In genomic region chr20:33539129-33539528, GRCh38 we compare ENCODE assay signal across 20 cellular contexts. TPM values are rescaled to one million over a fixed set of nuclear protein-coding genes. Genes with fewer than 3 reads are reported as not detected.
DNase-seq lines count a peak whose midpoint lies in the region; ATAC-seq, FAIRE-seq and TF ChIP-seq lines count a peak whose summit lies in the region.
"Had no signal": no experiment of that assay in that cellular context is flagged by ENCODE, and none has a peak within 500 bp of the region (broad histone marks: within the 10 kb centered on the region; RNA-seq: fewer than 3 reads in every experiment).

No MANE protein-coding gene starts in this region.

- H3K9me3 ChIP-seq in cardiac muscle cell (ENCODE audit: low read depth) (no peaks in the 10 kb centered on the region), heart right ventricle (no peaks in the 10 kb centered on the region), astrocyte (ENCODE audit: insufficient read depth, low read depth, low read length) (no peaks in the 10 kb centered on the region), heart left ventricle (no peaks in the 10 kb centered on the region)
- H3K9me3 ChIP-seq: neutrophil, upper lobe of left lung had no signal

- H3K27ac ChIP-seq in cardiac muscle cell (peak overlapping the region; percentile 81), heart right ventricle (peak overlapping the region in 1 of 10 donors; percentile 33), astrocyte (ENCODE audit: low read depth, low read length) (no peak overlapping the region), heart left ventricle (peak overlapping the region in 1 of 12 donors; percentile 6)
- H3K27ac ChIP-seq: neutrophil, upper lobe of left lung had no signal

- DNase-seq in cardiac muscle cell (ENCODE audit: low read depth in 1 of 2, low spot score in 1 of 2) (peak in 1 of 2 donors; percentile 17), heart right ventricle (no peak), astrocyte (ENCODE audit: low read depth) (peak; percentile 10), left kidney (ENCODE audit: low read depth, low spot score) (peak; percentile 48), germinal center (ENCODE audit: low spot score) (no peak), heart left ventricle (no peak)
- no peak for DNase-seq in activated CD4-positive, alpha-beta T cell treated with anti-CD3 and anti-CD28 coated beads for 48 hours
- DNase-seq: activated CD8-positive, alpha-beta memory T cell treated with anti-CD3 and anti-CD28 coated beads, Interleukin-2, amount 10 ng/mL, durations not matched to agents 7 days and 5 days; activated naive CD8-positive, alpha-beta T cell treated with anti-CD3 and anti-CD28 coated beads, Interleukin-2, amount 10 ng/mL, durations not matched to agents 7 days and 5 days; DMS79 treated with DMSO at 0.1 percent for 48 hours; NCI-H1092; NCI-H524 treated with DMSO at 0.1 percent for 48 hours; Right ventricle myocardium superior; upper lobe of left lung had no signal

- no peak overlapping the region for H3K9ac ChIP-seq in astrocyte (ENCODE audit: low read length)

- H3K36me3 Mint-ChIP-seq in astrocyte (ENCODE audit: low read depth, unreplicated experiment): peaks cover 4% of the 10 kb centered on the region

- no peak for TF ChIP-seq POLR2A in heart left ventricle (IDR thresholded peaks at IDR 0.05)

- H3K27me3 Mint-ChIP-seq in astrocyte (ENCODE audit: low read depth, unreplicated experiment): no peaks in the 10 kb centered on the region
- H3K27me3 Mint-ChIP-seq: activated CD8-positive, alpha-beta memory T cell treated with anti-CD3 and anti-CD28 coated beads, Interleukin-2, amount 10 ng/mL, durations not matched to agents 7 days and 5 days; activated naive CD8-positive, alpha-beta T cell treated with anti-CD3 and anti-CD28 coated beads, Interleukin-2, amount 10 ng/mL, durations not matched to agents 7 days and 5 days; dendritic cell treated with granulocyte-macrophage colony-stimulating factor and Interleukin-4, amounts not matched to agents 40 ng/mL and 50 ng/mL, for 4 days had no signal

- intact Hi-C loops in heart right ventricle (cut with DNase I) (no loop called here), heart left ventricle (cut with DNase I) (no loop called here)

- 49 to 66% methylated on average over 1 of the region's 1 CpG for WGBS in heart right ventricle, 2 donors
- WGBS in heart left ventricle, 4 donors: 53 to 75% (median 63%) methylated on average over 1 of the region's 1 CpG

- peaks cover 5% of the 10 kb centered on the region for H3K9me3 Mint-ChIP-seq in astrocyte (ENCODE audit: unreplicated experiment)
- H3K9me3 Mint-ChIP-seq: activated naive CD8-positive, alpha-beta T cell treated with anti-CD3 and anti-CD28 coated beads, Interleukin-2, amount 10 ng/mL, durations not matched to agents 7 days and 5 days; dendritic cell treated with granulocyte-macrophage colony-stimulating factor and Interleukin-4, amounts not matched to agents 40 ng/mL and 50 ng/mL, for 4 days had no signal

- no peaks in the 10 kb centered on the region for H3K36me3 ChIP-seq in cardiac muscle cell
- no peaks in the 10 kb centered on the region for H3K36me3 ChIP-seq in heart right ventricle
- no peaks in the 10 kb centered on the region for H3K36me3 ChIP-seq in astrocyte (ENCODE audit: insufficient read depth, low read length)
- no peaks in the 10 kb centered on the region for H3K36me3 ChIP-seq in heart left ventricle
- H3K36me3 ChIP-seq: neutrophil, upper lobe of left lung had no signal

- H3K4me2 ChIP-seq in astrocyte (ENCODE audit: low read length): no peak overlapping the region
- H3K4me2 ChIP-seq: GM23338 had no signal

- peaks cover 31% of the 10 kb centered on the region for H4K20me1 ChIP-seq in astrocyte (ENCODE audit: insufficient read depth, low read length)

- H3K79me2 ChIP-seq in astrocyte (ENCODE audit: insufficient read depth, low read length): no peaks in the 10 kb centered on the region

- no peak overlapping the region for H2AFZ ChIP-seq in astrocyte (ENCODE audit: low read depth, low read length)
- H2AFZ ChIP-seq: GM23338 had no signal

- H3K4me3 Mint-ChIP-seq in astrocyte (ENCODE audit: unreplicated experiment): no peak overlapping the region
- H3K4me3 Mint-ChIP-seq: activated CD8-positive, alpha-beta memory T cell treated with anti-CD3 and anti-CD28 coated beads, Interleukin-2, amount 10 ng/mL, durations not matched to agents 7 days and 5 days; activated naive CD8-positive, alpha-beta T cell treated with anti-CD3 and anti-CD28 coated beads, Interleukin-2, amount 10 ng/mL, durations not matched to agents 7 days and 5 days; dendritic cell treated with granulocyte-macrophage colony-stimulating factor and Interleukin-4, amounts not matched to agents 40 ng/mL and 50 ng/mL, for 4 days; GM23338 had no signal

- peaks cover 11% of the 10 kb centered on the region for H3K4me1 Mint-ChIP-seq in astrocyte (ENCODE audit: low read depth, unreplicated experiment)
- H3K4me1 Mint-ChIP-seq: GM23338 had no signal

- no peaks in the 10 kb centered on the region for H3K27me3 ChIP-seq in cardiac muscle cell
- no peaks in the 10 kb centered on the region for H3K27me3 ChIP-seq in heart right ventricle
- no peaks in the 10 kb centered on the region for H3K27me3 ChIP-seq in astrocyte (ENCODE audit: insufficient read depth, low read length)
- no peaks in the 10 kb centered on the region for H3K27me3 ChIP-seq in heart left ventricle
- H3K27me3 ChIP-seq: neutrophil, upper lobe of left lung had no signal

- H3K4me1 ChIP-seq in cardiac muscle cell (ENCODE audit: low read depth) (peaks cover 37% of the 10 kb centered on the region), heart right ventricle (peaks cover 0 to 25% (median 10%) of the 10 kb centered on the region in 9 donors), astrocyte (ENCODE audit: insufficient read depth, low read length) (peaks cover 5% of the 10 kb centered on the region), heart left ventricle (peaks cover 0 to 13% (median 6%) of the 10 kb centered on the region in 12 donors)

- TF ChIP-seq CTCF in cardiac muscle cell (IDR thresholded peaks at IDR 0.05; ENCODE audit: low read depth, low read length) (no peak), heart right ventricle (IDR thresholded peaks at IDR 0.05) (no peak), astrocyte (IDR thresholded peaks at IDR 0.05; ENCODE audit: insufficient read depth, low read depth, low read length) (no peak), heart left ventricle (IDR thresholded peaks at IDR 0.05) (no peak)

- H3K27ac Mint-ChIP-seq in astrocyte (ENCODE audit: unreplicated experiment): no peak overlapping the region
- H3K27ac Mint-ChIP-seq: activated CD8-positive, alpha-beta memory T cell treated with anti-CD3 and anti-CD28 coated beads, Interleukin-2, amount 10 ng/mL, durations not matched to agents 7 days and 5 days; activated naive CD8-positive, alpha-beta T cell treated with anti-CD3 and anti-CD28 coated beads, Interleukin-2, amount 10 ng/mL, durations not matched to agents 7 days and 5 days; dendritic cell treated with granulocyte-macrophage colony-stimulating factor and Interleukin-4, amounts not matched to agents 40 ng/mL and 50 ng/mL, for 4 days; GM23338 had no signal

- H3K4me3 ChIP-seq in cardiac muscle cell: no peak overlapping the region
- no peak overlapping the region for H3K4me3 ChIP-seq in heart right ventricle
- H3K4me3 ChIP-seq in astrocyte (ENCODE audit: insufficient read depth, low read depth, low read length): no peak overlapping the region
- no peak overlapping the region for H3K4me3 ChIP-seq in heart left ventricle
- H3K4me3 ChIP-seq: GM23338, upper lobe of left lung had no signal

- no peak for FAIRE-seq in astrocyte (lab: Jason Lieb, UNC)
- FAIRE-seq: GM19239, TTC549 had no signal

- ATAC-seq in heart right ventricle (no peak), GM21367 (IDR thresholded peaks at IDR 0.05; ENCODE audit: unreplicated experiment) (no peak), heart left ventricle (no peak)
- ATAC-seq: activated CD8-positive, alpha-beta memory T cell treated with anti-CD3 and anti-CD28 coated beads, Interleukin-2, amount 10 ng/mL, durations not matched to agents 7 days and 5 days; GM23338 had no signal

RNA-seq across cellular contexts. Expression of gene CBFA2T2, which starts 49.2 kb away (rescaled TPM):
- total RNA-seq in cardiac muscle cell (28.1 and 53.1 TPM in 2 replicates), heart right ventricle (10 to 100 TPM in 8 of 10 donors, 1 to 10 TPM in 2; 8.5 to 13.3 (median 11.5) TPM), astrocyte (12.2 and 14.6 TPM in 2 replicates), heart left ventricle (10 to 100 TPM in 5 of 9 donors, 1 to 10 TPM in 4; 7.4 to 15.0 (median 11.3) TPM)
- polyA plus RNA-seq in cardiac muscle cell (36.7 and 57.0 TPM in 2 replicates), heart right ventricle (1 to 10 TPM; 3.5 to 8.0 TPM), heart left ventricle (1 to 10 TPM; 4.6 to 6.5 TPM)

Comparison
In these comparisons a context has a peak if more than half of its experiments do, and no peak if none do; other contexts are left out.
1. DNase-seq: peak in astrocyte (single experiment) and left kidney (single experiment); none in heart right ventricle (0 of 2), germinal center (single experiment), activated CD4-positive, alpha-beta T cell treated with anti-CD3 and anti-CD28 coated beads for 48 hours (single experiment) and heart left ventricle (0 of 5).